1 cellular context compared by ENCODE assay signal in genomic region chr9:136251264-136252115, GRCh38.
TF ChIP-seq lines count a peak whose summit lies in the region.

No MANE protein-coding gene starts in this region.

TF ChIP-seq in K562, 482 proteins besides CTCF, POLR2A, EP300 and RAD21:
- TF ChIP-seq PHF21A (IDR thresholded peaks at IDR 0.05; ENCODE audit: borderline replicate concordance, low read depth): no peak
- peak; percentile 59 to 61 for TF ChIP-seq NRF1 (conservative IDR thresholded peaks at IDR 0.05 in 1 of 2, IDR thresholded peaks at IDR 0.05 in 1 of 2)
- TF ChIP-seq ZNF134 (CRISPR knock-in tag; conservative IDR thresholded peaks at IDR 0.05): no peak
- no peak for TF ChIP-seq LCOR (CRISPR knock-in tag; IDR thresholded peaks at IDR 0.05)
TF ChIP-seq in K562: peak in this region for 1.
